In genomic region chr5:4862500-4862899, GRCh38 we compare ENCODE assay signal across 9 cellular contexts.
A peak's percentile ranks its signal among the peaks of the same experiment; 100 is the strongest.
DNase-seq lines count a peak whose midpoint lies in the region; ATAC-seq, FAIRE-seq and TF ChIP-seq lines count a peak whose summit lies in the region.
"Had no signal": no experiment of that assay in that cellular context is flagged by ENCODE, and none has a peak within 500 bp of the region (broad histone marks: within the 10 kb centered on the region; RNA-seq: fewer than 3 reads in every experiment).

No MANE protein-coding gene starts in this region.

- no peak overlapping the region for H3K27ac Mint-ChIP-seq in stimulated activated naive CD8-positive, alpha-beta T cell treated with anti-CD3 and anti-CD28 coated beads, Interleukin-15, amount 100 ng/mL, for 72 hours

- in situ Hi-C loops in SK-MEL-5 (cut with HindIII; ENCODE audit: low pct_unique_long_range_greater_than_20kb, low sequenced_read_pairs): no loop called here

- H3K4me3 Mint-ChIP-seq in stimulated activated naive CD8-positive, alpha-beta T cell treated with anti-CD3 and anti-CD28 coated beads, Interleukin-15, amount 100 ng/mL, for 72 hours: no peak overlapping the region
- H3K4me3 Mint-ChIP-seq: naive B cell had no signal

- no peaks in the 10 kb centered on the region for H3K27me3 ChIP-seq in vagina

- H3K4me1 ChIP-seq in vagina: no peaks in the 10 kb centered on the region

- H3K27me3 Mint-ChIP-seq in stimulated activated naive CD8-positive, alpha-beta T cell treated with anti-CD3 and anti-CD28 coated beads, Interleukin-15, amount 100 ng/mL, for 72 hours: no peaks in the 10 kb centered on the region

- no peak overlapping the region for H3K4me3 ChIP-seq in vagina

- TF ChIP-seq CTCF in vagina (IDR thresholded peaks at IDR 0.05): peak in 2 of 3 experiments; percentile 10 to 27

- H3K36me3 ChIP-seq in vagina: no peaks in the 10 kb centered on the region

- no peaks in the 10 kb centered on the region for H3K4me1 Mint-ChIP-seq in stimulated activated naive CD8-positive, alpha-beta T cell treated with anti-CD3 and anti-CD28 coated beads, Interleukin-15, amount 100 ng/mL, for 72 hours
- H3K4me1 Mint-ChIP-seq: naive B cell had no signal

- H3K9me3 Mint-ChIP-seq in stimulated activated naive CD8-positive, alpha-beta T cell treated with anti-CD3 and anti-CD28 coated beads, Interleukin-15, amount 100 ng/mL, for 72 hours: peaks cover 6 to 31% of the 10 kb centered on the region in 2 donors

- no peaks in the 10 kb centered on the region for H3K9me3 ChIP-seq in vagina

- no peak for TF ChIP-seq POLR2A in vagina (IDR thresholded peaks at IDR 0.05)

- intact Hi-C loops in vagina (cut with DNase I): no loop called here

- FAIRE-seq in frontal cortex (lab: Jason Lieb, UNC): peak; percentile 69

- DNase-seq in DMS53 (lab: John Stamatoyannopoulos, UW) (peak; percentile 58), LHCN-M2 (ENCODE audit: low read depth) (peak; percentile 33), SK-MEL-5 (ENCODE audit: low read depth, low spot score) (peak; percentile 69), frontal cortex (ENCODE audit: low spot score in 2 of 2) (peak; percentile 27 to 46), vagina (ENCODE audit: extremely low spot score in 2 of 2) (no peak)
- DNase-seq in stimulated activated naive CD8-positive, alpha-beta T cell treated with anti-CD3 and anti-CD28 coated beads, Interleukin-15, amount 100 ng/mL, for 72 hours: no peak
- DNase-seq: naive B cell had no signal

- no peak for ATAC-seq in stimulated activated naive CD8-positive, alpha-beta T cell treated with anti-CD3 and anti-CD28 coated beads, Interleukin-15, amount 100 ng/mL, for 72 hours
- ATAC-seq in HG03135 (IDR thresholded peaks at IDR 0.05; ENCODE audit: unreplicated experiment) (no peak), GM19023 (IDR thresholded peaks at IDR 0.05; ENCODE audit: unreplicated experiment) (no peak)

- no peak overlapping the region for H3K27ac ChIP-seq in vagina

Comparison
In these comparisons a context has a peak if more than half of its experiments do, and no peak if none do; other contexts are left out.
1. DNase-seq: peak in DMS53 (single experiment), LHCN-M2 (single experiment), SK-MEL-5 (single experiment) and frontal cortex (2 of 2); none in vagina (0 of 2) and stimulated activated naive CD8-positive, alpha-beta T cell treated with anti-CD3 and anti-CD28 coated beads, Interleukin-15, amount 100 ng/mL, for 72 hours (0 of 2).